Comparison of ENCODE assay signal across 8 cellular contexts in the genomic region with DNA sequence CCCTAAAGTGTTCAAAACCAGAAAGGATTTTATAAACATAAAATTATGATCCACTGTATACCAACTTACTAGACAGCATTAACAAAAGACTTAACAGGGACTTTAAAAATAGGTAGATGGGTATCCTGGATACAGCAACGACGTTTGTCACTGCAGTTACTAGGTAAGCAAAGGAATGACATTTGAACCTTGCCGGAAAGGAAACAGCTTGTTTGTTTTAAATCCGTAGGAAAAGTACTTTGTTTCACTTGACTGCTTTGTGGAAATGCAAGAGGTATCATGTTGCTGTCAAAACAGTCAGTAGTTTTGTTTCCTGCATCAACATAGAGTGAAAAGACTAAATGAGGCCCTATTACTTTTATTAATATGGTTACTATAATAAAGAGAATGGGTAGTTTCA.
DNase-seq lines count a peak whose midpoint lies in the region; ATAC-seq and TF ChIP-seq lines count a peak whose summit lies in the region.

No MANE protein-coding gene starts in this region.

- H3K27me3 Mint-ChIP-seq in naive B cell: no peaks in the 10 kb centered on the region

- no peak overlapping the region for H3K4me3 ChIP-seq in brain microvascular endothelial cell (ENCODE audit: low read depth, low read length)

- no peaks in the 10 kb centered on the region for H3K9me3 Mint-ChIP-seq in naive B cell

- H3K36me3 ChIP-seq in brain microvascular endothelial cell (replicated peaks): no peaks in the 10 kb centered on the region

- TF ChIP-seq CTCF in brain microvascular endothelial cell (IDR thresholded peaks at IDR 0.05; ENCODE audit: low read depth, low read length, missing control alignments): no peak

- no peaks in the 10 kb centered on the region for H3K27me3 ChIP-seq in brain microvascular endothelial cell (replicated peaks)

- H3K36me3 Mint-ChIP-seq in naive B cell: peaks cover 6 to 11% of the 10 kb centered on the region in 2 donors

- H3K27ac ChIP-seq in brain microvascular endothelial cell: peak overlapping the region; percentile 10

- ATAC-seq in naive B cell (ENCODE audit: low read depth in 2 of 2) (no peak), GM18505 (IDR thresholded peaks at IDR 0.05; ENCODE audit: unreplicated experiment) (no peak), HG02798 (IDR thresholded peaks at IDR 0.05; ENCODE audit: poor library complexity, unreplicated experiment) (no peak)

- H3K27ac Mint-ChIP-seq in naive B cell: peak overlapping the region in 4 of 6 donors; percentile 33 to 83 (median 42)

- DNase-seq in DMS53 (lab: John Stamatoyannopoulos, UW): peak; percentile 97
- DNase-seq in NCI-H146 (lab: John Stamatoyannopoulos, UW): peak; percentile 5
- no peak for DNase-seq in brain microvascular endothelial cell
- DNase-seq in naive B cell: no peak
- DNase-seq in RKO (ENCODE audit: low spot score): no peak
- no peak for DNase-seq in stimulated activated CD4-positive, alpha-beta T cell treated with anti-CD3 and anti-CD28 coated beads, Interleukin-15, amount 100 ng/mL, for 24 hours

- H3K4me1 Mint-ChIP-seq in naive B cell: peaks cover 20 to 23% (median 22%) of the 10 kb centered on the region in 3 donors

- H3K4me3 Mint-ChIP-seq in naive B cell: no peak overlapping the region

- in situ Hi-C loops in brain microvascular endothelial cell (cut with HindIII; ENCODE audit: low pct_ligation_motif_present, low sequenced_read_pairs): no loop called here

- TF ChIP-seq POLR2A in GM18505 (IDR thresholded peaks at IDR 0.05; ENCODE audit: borderline replicate concordance, extremely low read depth, insufficient read depth, insufficient read length): no peak

Comparison
In these comparisons a context has a peak if more than half of its experiments do, and no peak if none do; other contexts are left out.
1. DNase-seq: peak in DMS53 (single experiment) and NCI-H146 (single experiment); none in brain microvascular endothelial cell (single experiment), naive B cell (single experiment), RKO (single experiment) and stimulated activated CD4-positive, alpha-beta T cell treated with anti-CD3 and anti-CD28 coated beads, Interleukin-15, amount 100 ng/mL, for 24 hours (single experiment).